ENCODE assay signal across 8 cellular contexts in genomic region chr2:24920813-24921441, GRCh38. TPM values are rescaled to one million over a fixed set of nuclear protein-coding genes. Genes with fewer than 3 reads are reported as not detected.
DNase-seq lines count a peak whose midpoint lies in the region; ATAC-seq and TF ChIP-seq lines count a peak whose summit lies in the region.

No MANE protein-coding gene starts in this region.

- peaks cover 32% of the 10 kb centered on the region for H3K4me1 ChIP-seq in Loucy (ENCODE audit: insufficient read depth, low read length, poor library complexity, severe bottlenecking)
- H3K4me1 ChIP-seq in testis, result peaks cover 8% of the 10 kb centered on the region

- peaks cover 36% of the 10 kb centered on the region for H3K79me2 ChIP-seq in Loucy (ENCODE audit: insufficient read depth, low read length)

- intact Hi-C loops in testis (cut with DNase I; ENCODE audit: low total_unique reads), result no loop called here

- H3K36me3 ChIP-seq in Loucy (ENCODE audit: insufficient read depth, low read length) (no peaks in the 10 kb centered on the region), testis (ENCODE audit: low read depth, missing control alignments) (no peaks in the 10 kb centered on the region)

- H3K9ac ChIP-seq in Loucy (ENCODE audit: low read depth, low read length, poor library complexity, severe bottlenecking), result peak overlapping the region; percentile 3

- H3K27ac Mint-ChIP-seq in activated T-cell treated with anti-CD3 and anti-CD28 coated beads, Interleukin-2, amount 50 U/mL, for 72 hours, result peak overlapping the region; percentile 26

- peaks cover 43% of the 10 kb centered on the region for H3K4me1 Mint-ChIP-seq in activated T-cell treated with anti-CD3 and anti-CD28 coated beads, Interleukin-2, amount 50 U/mL, for 72 hours (ENCODE audit: low read depth)

- peak overlapping the region; percentile 65 to 83 for H3K27ac ChIP-seq in testis

- DNase-seq in NCI-H524 (lab: John Stamatoyannopoulos, UW) (peak; percentile 37 to 39), NCI-H524 treated with DMSO at 0.1 percent for 48 hours (lab: John Stamatoyannopoulos, UW) (no peak), kidney glomerular epithelial cell (lab: John Stamatoyannopoulos, UW) (peak; percentile 4), testis (no peak), SKM-1 (lab: John Stamatoyannopoulos, UW; ENCODE audit: unreplicated experiment) (no peak)
- peak in 1 of 2 donors; percentile 31 for DNase-seq in activated T-cell treated with anti-CD3 and anti-CD28 coated beads, Interleukin-2, amount 50 U/mL, for 72 hours
- DNase-seq in activated CD4-positive, CD25-positive, alpha-beta regulatory T cell treated with anti-CD3 and anti-CD28 coated beads, Interleukin-2, amount 50 U/mL, for 72 hours, result no peak

- TF ChIP-seq CTCF in Loucy (conservative IDR thresholded peaks at IDR 0.05; ENCODE audit: low read length), result peak; percentile 59
- no peak for TF ChIP-seq CTCF in testis (IDR thresholded peaks at IDR 0.05)

- H3K9me2 ChIP-seq in Loucy (replicated peaks; ENCODE audit: low read depth, low read length), result no peaks in the 10 kb centered on the region

- no peak for TF ChIP-seq POLR2A in testis (IDR thresholded peaks at IDR 0.05)

- H3K4me2 ChIP-seq in Loucy (ENCODE audit: low read depth, low read length, poor library complexity, severe bottlenecking), result peak overlapping the region; percentile 63

- H3K9me3 Mint-ChIP-seq in activated T-cell treated with anti-CD3 and anti-CD28 coated beads, Interleukin-2, amount 50 U/mL, for 72 hours, result no peaks in the 10 kb centered on the region

- H3K9me3 ChIP-seq in Loucy (ENCODE audit: insufficient read depth, low read depth, low read length) (no peaks in the 10 kb centered on the region), testis (no peaks in the 10 kb centered on the region)

- H3K27me3 ChIP-seq in Loucy (ENCODE audit: insufficient read depth, low read length, poor library complexity, severe bottlenecking), result no peaks in the 10 kb centered on the region
- H3K27me3 ChIP-seq in testis, result no peaks in the 10 kb centered on the region

- H3K4me3 ChIP-seq in Loucy (ENCODE audit: low read length, poor library complexity, severe bottlenecking) (peak overlapping the region; percentile 92), testis (peak overlapping the region; percentile 60 to 66)

- peak overlapping the region; percentile 59 for H2AFZ ChIP-seq in Loucy (ENCODE audit: low read length)

- H3K27me3 Mint-ChIP-seq in activated T-cell treated with anti-CD3 and anti-CD28 coated beads, Interleukin-2, amount 50 U/mL, for 72 hours (ENCODE audit: low read depth), result peaks cover 6% of the 10 kb centered on the region

- peaks cover 0 to 2% of the 10 kb centered on the region in 2 donors for H3K36me3 Mint-ChIP-seq in activated T-cell treated with anti-CD3 and anti-CD28 coated beads, Interleukin-2, amount 50 U/mL, for 72 hours (ENCODE audit: insufficient read depth in 2 of 2)

- peak overlapping the region; percentile 75 to 77 for H3K4me3 Mint-ChIP-seq in activated T-cell treated with anti-CD3 and anti-CD28 coated beads, Interleukin-2, amount 50 U/mL, for 72 hours

- no peak for ATAC-seq in activated T-cell treated with anti-CD3 and anti-CD28 coated beads, Interleukin-2, amount 50 U/mL, for 72 hours (replicated peaks in 1 of 2)

- peaks cover 31% of the 10 kb centered on the region for H4K20me1 ChIP-seq in Loucy (ENCODE audit: insufficient read depth, low read length, poor library complexity, severe bottlenecking)

- H3F3A ChIP-seq in Loucy (ENCODE audit: low read depth), result no peaks in the 10 kb centered on the region

- WGBS in testis, 2 donors, result 32 to 35% methylated on average over 13 of the region's 13 CpGs

RNA-seq across cellular contexts. Expression of gene ADCY3, which starts 0.9 kb away (rescaled TPM):
- 10 to 100 TPM; 55.5 to 63.4 TPM for total RNA-seq in activated T-cell treated with anti-CD3 and anti-CD28 coated beads, Interleukin-2, amount 50 U/mL, for 72 hours
- total RNA-seq in testis, result 10 to 100 TPM; 22.3 to 27.9 TPM
- 41.6 TPM for polyA plus RNA-seq in testis (ENCODE audit: insufficient read depth, low read depth, low replicate concordance)

RNA-seq across cellular contexts. Expression of gene DNAJC27, which starts 50.8 kb away (rescaled TPM):
- 1 to 10 TPM; 7.4 to 9.8 TPM for total RNA-seq in activated T-cell treated with anti-CD3 and anti-CD28 coated beads, Interleukin-2, amount 50 U/mL, for 72 hours
- total RNA-seq in testis, result 10 to 100 TPM; 33.3 to 36.7 TPM
- 59.7 TPM for polyA plus RNA-seq in testis (ENCODE audit: insufficient read depth, low read depth, low replicate concordance)

Comparison
In these comparisons a context has a peak if more than half of its experiments do, and no peak if none do; other contexts are left out.
1. DNase-seq: peak in NCI-H524 (2 of 2) and kidney glomerular epithelial cell (single experiment); none in NCI-H524 treated with DMSO at 0.1 percent for 48 hours (single experiment), testis (single experiment), SKM-1 (single experiment) and activated CD4-positive, CD25-positive, alpha-beta regulatory T cell treated with anti-CD3 and anti-CD28 coated beads, Interleukin-2, amount 50 U/mL, for 72 hours (single experiment).